Comparison of ENCODE assay signal across 10 cellular contexts in genomic region chr1:184002071-184002470, GRCh38. TPM values are rescaled to one million over a fixed set of nuclear protein-coding genes. Genes with fewer than 3 reads are reported as not detected.
DNase-seq lines count a peak whose midpoint lies in the region; ATAC-seq and TF ChIP-seq lines count a peak whose summit lies in the region.
"Had no signal": no experiment of that assay in that cellular context is flagged by ENCODE, and none has a peak within 500 bp of the region (broad histone marks: within the 10 kb centered on the region; RNA-seq: fewer than 3 reads in every experiment).

No MANE protein-coding gene starts in this region.

- ATAC-seq in HG02623 (IDR thresholded peaks at IDR 0.05; ENCODE audit: unreplicated experiment) = no peak

- no peak overlapping the region for H3K18ac ChIP-seq in mesendoderm (ENCODE audit: low read length)

- no peak overlapping the region for H3K56ac ChIP-seq in mesendoderm (ENCODE audit: low read length)

- DNase-seq in Ammon's horn (ENCODE audit: low spot score) = peak; percentile 82
- DNase-seq in NCI-H226 = peak; percentile 88
- DNase-seq in mesendoderm = peak; percentile 72
- no peak for DNase-seq in colonic mucosa
- DNase-seq in GM10248 (ENCODE audit: extremely low spot score) = no peak
- DNase-seq in Karpas-422 = no peak
- DNase-seq: activated CD4-positive, alpha-beta memory T cell treated with anti-CD3 and anti-CD28 coated beads for 36 hours; transverse colon had no signal

- WGBS in mesendoderm (ENCODE audit: extremely low coverage, insufficient coverage, low lambda C conversion rate) = no CpG with 5 or more reads among the region's 2 CpGs

- H2BK5ac ChIP-seq in mesendoderm (ENCODE audit: low read length) = no peak overlapping the region

- H3K79me2 ChIP-seq in mesendoderm (ENCODE audit: control insufficient read depth, insufficient read depth, low read length) (no peaks in the 10 kb centered on the region), Karpas-422 (ENCODE audit: low read length) (no peaks in the 10 kb centered on the region)

- no peak overlapping the region for H3K23ac ChIP-seq in mesendoderm (ENCODE audit: low read length)

- H3K27me3 ChIP-seq in mesendoderm (ENCODE audit: insufficient read depth, low read length, poor library complexity) (no peaks in the 10 kb centered on the region), colonic mucosa (no peaks in the 10 kb centered on the region), Karpas-422 (ENCODE audit: low read length) (no peaks in the 10 kb centered on the region)
- H3K27me3 ChIP-seq: transverse colon had no signal

- H3K36me3 ChIP-seq in mesendoderm (ENCODE audit: control insufficient read depth, insufficient read depth, low read length) (no peaks in the 10 kb centered on the region), colonic mucosa (no peaks in the 10 kb centered on the region), Karpas-422 (ENCODE audit: insufficient read depth, low read length) (no peaks in the 10 kb centered on the region)
- H3K36me3 ChIP-seq: transverse colon had no signal

- no peaks in the 10 kb centered on the region for H3K9me2 ChIP-seq in Karpas-422 (replicated peaks; ENCODE audit: insufficient read depth, low read length)

- H2BK15ac ChIP-seq in mesendoderm (replicated peaks; ENCODE audit: low read depth) = no peak overlapping the region

- H3K4me3 ChIP-seq in mesendoderm (ENCODE audit: low read length) = no peak overlapping the region
- H3K4me3 ChIP-seq in colonic mucosa = no peak overlapping the region
- H3K4me3 ChIP-seq in Karpas-422 (ENCODE audit: low read length) = no peak overlapping the region
- H3K4me3 ChIP-seq: transverse colon had no signal

- no peak overlapping the region for H2AK5ac ChIP-seq in mesendoderm (ENCODE audit: low read length)

- H2AFZ ChIP-seq in Karpas-422 (ENCODE audit: low read length) = no peak overlapping the region

- no peak overlapping the region for H3K4ac ChIP-seq in mesendoderm (ENCODE audit: low read depth, low read length)

- H3K9me3 ChIP-seq in colonic mucosa (no peaks in the 10 kb centered on the region), Karpas-422 (ENCODE audit: low read length) (no peaks in the 10 kb centered on the region)
- H3K9me3 ChIP-seq: transverse colon had no signal

- intact Hi-C loops in colonic mucosa (cut with DNase I) = no loop called here

- no peaks in the 10 kb centered on the region for H3K4me1 ChIP-seq in mesendoderm (ENCODE audit: control insufficient read depth, low read depth, low read length)
- no peaks in the 10 kb centered on the region for H3K4me1 ChIP-seq in colonic mucosa
- no peaks in the 10 kb centered on the region for H3K4me1 ChIP-seq in Karpas-422 (ENCODE audit: low read length)

- no peak overlapping the region for H3K4me2 ChIP-seq in mesendoderm (ENCODE audit: low read length)
- no peak overlapping the region for H3K4me2 ChIP-seq in Karpas-422 (ENCODE audit: low read depth, low read length, poor library complexity, severe bottlenecking)

- H4K5ac ChIP-seq in mesendoderm (ENCODE audit: low read length) = no peak overlapping the region

- POLR2A ChIA-PET in GM10248 (lab: Yijun Ruan, JAX) = no interaction called here

- no peak overlapping the region for H4K8ac ChIP-seq in mesendoderm (ENCODE audit: low read depth, low read length)

- H3K9ac ChIP-seq in mesendoderm (ENCODE audit: low read length) (no peak overlapping the region), colonic mucosa (ENCODE audit: low read depth in 2 of 2, low read length in 2 of 2) (no peak overlapping the region), Karpas-422 (ENCODE audit: low read length) (no peak overlapping the region)

- H3K27ac ChIP-seq in cingulate gyrus (ENCODE audit: low read depth, low read length) (peak overlapping the region; percentile 75), mesendoderm (ENCODE audit: low read depth, low read length) (no peak overlapping the region), colonic mucosa (no peak overlapping the region), Karpas-422 (ENCODE audit: low read length) (no peak overlapping the region)

- no peaks in the 10 kb centered on the region for H4K20me1 ChIP-seq in Karpas-422 (ENCODE audit: insufficient read depth, low read depth, low read length)

- TF ChIP-seq CTCF in colonic mucosa (IDR thresholded peaks at IDR 0.05) (no peak), GM10248 (IDR thresholded peaks at IDR 0.05; ENCODE audit: control extremely low read depth, extremely low read depth, low read depth, missing control alignments) (no peak)

- no peak overlapping the region for H2BK120ac ChIP-seq in mesendoderm (ENCODE audit: low read depth, low read length)

- CTCF ChIA-PET in GM10248 (lab: Yijun Ruan, JAX) = interaction anchor here (1.2 kb wide), 1 partner anchor 347 kb away, joined by 3 read pairs; no protein-coding TSS in a partner anchor

- H3K79me1 ChIP-seq in mesendoderm (ENCODE audit: low read length) = no peaks in the 10 kb centered on the region

RNA-seq across cellular contexts. Expression of gene COLGALT2, which starts 35.5 kb away (rescaled TPM):
- 5.5 TPM for polyA plus RNA-seq in mesendoderm (2013, experiment 1 of 2)
- 5.7 TPM for polyA plus RNA-seq in mesendoderm (2013, experiment 2 of 2)
- under 1 TPM; 0.32 to 0.40 TPM for total RNA-seq in colonic mucosa
- 0.04 TPM in 1 of 2 replicates, not detected in the other for total RNA-seq in Karpas-422 (2014; rRNA removed; shearing (Covaris generic); ENCODE audit: low replicate concordance)

RNA-seq across cellular contexts. Expression of gene TSEN15, which starts 49.5 kb away (rescaled TPM):
- polyA plus RNA-seq in mesendoderm (2013, experiment 1 of 2) = 41.5 TPM
- 40.8 TPM for polyA plus RNA-seq in mesendoderm (2013, experiment 2 of 2)
- total RNA-seq in colonic mucosa = 10 to 100 TPM; 13.3 to 18.5 TPM
- 46.2 and 79.7 TPM in 2 replicates for total RNA-seq in Karpas-422 (2014; rRNA removed; shearing (Covaris generic); ENCODE audit: low replicate concordance)

Comparison
In these comparisons a context has a peak if more than half of its experiments do, and no peak if none do; other contexts are left out.
1. DNase-seq: peak in Ammon's horn (single experiment), NCI-H226 (single experiment) and mesendoderm (single experiment); none in colonic mucosa (single experiment), GM10248 (single experiment) and Karpas-422 (single experiment).